Comparison of ENCODE assay signal across 1 cellular context in the genomic region with DNA sequence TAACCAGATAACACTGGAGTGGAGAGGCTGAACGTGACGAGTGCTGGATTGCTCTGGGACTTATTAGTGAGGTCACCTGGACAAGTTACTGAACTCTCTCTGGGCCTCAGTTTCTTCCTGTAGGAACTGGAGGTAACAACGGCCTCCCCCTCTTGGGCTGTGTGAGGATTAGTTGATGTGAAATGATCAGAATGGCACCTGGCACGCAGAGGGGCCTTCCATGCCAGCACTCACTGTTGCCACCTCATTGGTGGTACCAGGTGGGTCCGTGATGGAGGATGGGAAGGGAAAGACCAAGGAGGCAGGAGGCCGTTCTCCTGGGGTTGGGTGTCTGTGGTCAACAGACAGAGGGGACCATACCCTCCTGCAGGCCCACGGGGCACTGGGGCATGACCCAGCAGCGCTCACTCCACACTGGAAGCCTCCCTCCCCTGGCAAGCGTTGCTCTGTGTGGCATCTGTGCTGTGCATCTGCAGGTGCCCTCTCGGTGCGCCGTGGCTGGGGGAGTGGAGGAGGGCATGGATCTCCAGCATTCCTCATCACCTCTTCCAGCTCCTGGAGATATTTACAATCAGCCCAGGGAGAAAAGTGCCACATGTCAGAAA.
TF ChIP-seq lines count a peak whose summit lies in the region.

No MANE protein-coding gene starts in this region.

TF ChIP-seq in HepG2, 621 proteins besides CTCF, POLR2A, EP300 and RAD21 (continued from another document):
- TF ChIP-seq, protein P1, sequence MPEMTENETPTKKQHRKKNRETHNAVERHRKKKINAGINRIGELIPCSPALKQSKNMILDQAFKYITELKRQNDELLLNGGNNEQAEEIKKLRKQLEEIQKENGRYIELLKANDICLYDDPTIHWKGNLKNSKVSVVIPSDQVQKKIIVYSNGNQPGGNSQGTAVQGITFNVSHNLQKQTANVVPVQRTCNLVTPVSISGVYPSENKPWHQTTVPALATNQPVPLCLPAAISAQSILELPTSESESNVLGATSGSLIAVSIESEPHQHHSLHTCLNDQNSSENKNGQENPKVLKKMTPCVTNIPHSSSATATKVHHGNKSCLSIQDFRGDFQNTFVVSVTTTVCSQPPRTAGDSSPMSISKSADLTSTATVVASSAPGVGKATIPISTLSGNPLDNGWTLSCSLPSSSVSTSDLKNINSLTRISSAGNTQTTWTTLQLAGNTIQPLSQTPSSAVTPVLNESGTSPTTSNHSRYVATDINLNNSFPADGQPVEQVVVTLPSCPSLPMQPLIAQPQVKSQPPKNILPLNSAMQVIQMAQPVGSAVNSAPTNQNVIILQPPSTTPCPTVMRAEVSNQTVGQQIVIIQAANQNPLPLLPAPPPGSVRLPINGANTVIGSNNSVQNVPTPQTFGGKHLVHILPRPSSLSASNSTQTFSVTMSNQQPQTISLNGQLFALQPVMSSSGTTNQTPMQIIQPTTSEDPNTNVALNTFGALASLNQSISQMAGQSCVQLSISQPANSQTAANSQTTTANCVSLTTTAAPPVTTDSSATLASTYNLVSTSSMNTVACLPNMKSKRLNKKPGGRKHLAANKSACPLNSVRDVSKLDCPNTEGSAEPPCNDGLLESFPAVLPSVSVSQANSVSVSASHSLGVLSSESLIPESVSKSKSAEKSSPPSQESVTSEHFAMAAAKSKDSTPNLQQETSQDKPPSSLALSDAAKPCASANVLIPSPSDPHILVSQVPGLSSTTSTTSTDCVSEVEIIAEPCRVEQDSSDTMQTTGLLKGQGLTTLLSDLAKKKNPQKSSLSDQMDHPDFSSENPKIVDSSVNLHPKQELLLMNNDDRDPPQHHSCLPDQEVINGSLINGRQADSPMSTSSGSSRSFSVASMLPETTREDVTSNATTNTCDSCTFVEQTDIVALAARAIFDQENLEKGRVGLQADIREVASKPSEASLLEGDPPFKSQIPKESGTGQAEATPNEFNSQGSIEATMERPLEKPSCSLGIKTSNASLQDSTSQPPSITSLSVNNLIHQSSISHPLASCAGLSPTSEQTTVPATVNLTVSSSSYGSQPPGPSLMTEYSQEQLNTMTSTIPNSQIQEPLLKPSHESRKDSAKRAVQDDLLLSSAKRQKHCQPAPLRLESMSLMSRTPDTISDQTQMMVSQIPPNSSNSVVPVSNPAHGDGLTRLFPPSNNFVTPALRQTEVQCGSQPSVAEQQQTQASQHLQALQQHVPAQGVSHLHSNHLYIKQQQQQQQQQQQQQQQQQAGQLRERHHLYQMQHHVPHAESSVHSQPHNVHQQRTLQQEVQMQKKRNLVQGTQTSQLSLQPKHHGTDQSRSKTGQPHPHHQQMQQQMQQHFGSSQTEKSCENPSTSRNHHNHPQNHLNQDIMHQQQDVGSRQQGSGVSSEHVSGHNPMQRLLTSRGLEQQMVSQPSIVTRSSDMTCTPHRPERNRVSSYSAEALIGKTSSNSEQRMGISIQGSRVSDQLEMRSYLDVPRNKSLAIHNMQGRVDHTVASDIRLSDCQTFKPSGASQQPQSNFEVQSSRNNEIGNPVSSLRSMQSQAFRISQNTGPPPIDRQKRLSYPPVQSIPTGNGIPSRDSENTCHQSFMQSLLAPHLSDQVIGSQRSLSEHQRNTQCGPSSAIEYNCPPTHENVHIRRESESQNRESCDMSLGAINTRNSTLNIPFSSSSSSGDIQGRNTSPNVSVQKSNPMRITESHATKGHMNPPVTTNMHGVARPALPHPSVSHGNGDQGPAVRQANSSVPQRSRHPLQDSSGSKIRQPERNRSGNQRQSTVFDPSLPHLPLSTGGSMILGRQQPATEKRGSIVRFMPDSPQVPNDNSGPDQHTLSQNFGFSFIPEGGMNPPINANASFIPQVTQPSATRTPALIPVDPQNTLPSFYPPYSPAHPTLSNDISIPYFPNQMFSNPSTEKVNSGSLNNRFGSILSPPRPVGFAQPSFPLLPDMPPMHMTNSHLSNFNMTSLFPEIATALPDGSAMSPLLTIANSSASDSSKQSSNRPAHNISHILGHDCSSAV (CRISPR knock-in tag; IDR thresholded peaks at IDR 0.05; ENCODE audit: borderline replicate concordance): no peak
- TF ChIP-seq ZNF878 (CRISPR knock-in tag; IDR thresholded peaks at IDR 0.05): no peak
